In the genomic region with DNA sequence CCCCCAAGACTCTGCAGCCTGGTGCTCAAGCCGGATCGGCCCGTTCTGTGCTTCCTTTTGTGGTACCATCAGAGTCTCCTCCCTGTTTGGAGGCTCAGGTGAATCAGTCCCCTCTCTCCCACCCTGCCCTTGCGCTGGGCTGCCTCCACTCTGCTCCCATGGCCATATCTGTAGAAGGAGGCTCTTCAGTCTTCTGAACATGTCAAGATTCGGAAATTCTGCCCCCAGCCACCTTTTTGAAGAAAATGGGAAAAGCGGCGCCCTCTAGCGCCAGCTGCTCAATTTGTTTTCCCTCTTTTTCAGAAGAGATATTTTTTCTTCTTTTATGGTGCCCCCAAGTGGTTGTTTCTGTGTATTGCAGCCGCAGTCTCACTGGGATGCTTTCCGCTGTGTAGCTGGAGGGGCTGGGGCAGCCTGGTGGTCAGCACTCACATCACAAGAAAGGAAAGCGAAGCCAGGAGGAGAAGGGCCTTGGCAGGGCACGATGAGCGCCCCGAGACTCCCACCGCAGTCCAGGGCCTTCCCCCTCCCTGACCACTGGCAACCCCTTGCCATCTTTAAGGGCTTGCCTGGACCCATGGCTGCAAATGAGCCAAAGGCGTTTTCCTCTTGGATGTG, we compare ENCODE assay signal across 8 cellular contexts. TPM values are rescaled to one million over a fixed set of nuclear protein-coding genes. Genes with fewer than 3 reads are reported as not detected.
DNase-seq lines count a peak whose midpoint lies in the region; ATAC-seq and TF ChIP-seq lines count a peak whose summit lies in the region.

No MANE protein-coding gene starts in this region.

- H3K9me3 ChIP-seq in AG04450 (ENCODE audit: control insufficient read depth, insufficient read depth, low read length): no peaks in the 10 kb centered on the region
- no peaks in the 10 kb centered on the region for H3K9me3 ChIP-seq in prostate gland
- H3K9me3 ChIP-seq in vagina: no peaks in the 10 kb centered on the region

- peak; percentile 97 for TF ChIP-seq CTCF in AG04450 (IDR thresholded peaks at IDR 0.05; ENCODE audit: low read depth, low read length)
- TF ChIP-seq CTCF in prostate gland (IDR thresholded peaks at IDR 0.05): peak; percentile 93 to 97 (median 95)
- peak; percentile 81 to 84 (median 82) for TF ChIP-seq CTCF in vagina (IDR thresholded peaks at IDR 0.05)

- DNase-seq in AG04450 (ENCODE audit: low read depth, low spot score): peak; percentile 29
- DNase-seq in NCI-H1048 (lab: John Stamatoyannopoulos, UW): peak; percentile 86
- DNase-seq in SKM-1 (lab: John Stamatoyannopoulos, UW; ENCODE audit: unreplicated experiment): peak; percentile 86
- DNase-seq in Right ventricle myocardium superior: peak; percentile 68
- DNase-seq in prostate gland (ENCODE audit: low spot score): peak; percentile 67
- DNase-seq in vagina (ENCODE audit: extremely low spot score in 2 of 2): no peak

- H3K36me3 Mint-ChIP-seq in activated naive CD4-positive, alpha-beta T cell treated with anti-CD3 and anti-CD28 coated beads, Interleukin-2, amount 50 U/mL, for 24 hours: no peaks in the 10 kb centered on the region

- POLR2A ChIA-PET in AG04450 (lab: Yijun Ruan, JAX): no interaction called here

- H3K27ac Mint-ChIP-seq in activated naive CD4-positive, alpha-beta T cell treated with anti-CD3 and anti-CD28 coated beads, Interleukin-2, amount 50 U/mL, for 24 hours: no peak overlapping the region

- peaks cover 18% of the 10 kb centered on the region for H3K4me1 Mint-ChIP-seq in activated naive CD4-positive, alpha-beta T cell treated with anti-CD3 and anti-CD28 coated beads, Interleukin-2, amount 50 U/mL, for 24 hours

- H3K27ac ChIP-seq in AG04450 (ENCODE audit: low read depth, low read length) (no peak overlapping the region), prostate gland (no peak overlapping the region), vagina (no peak overlapping the region)

- peak overlapping the region; percentile 83 for H3K4me3 Mint-ChIP-seq in activated naive CD4-positive, alpha-beta T cell treated with anti-CD3 and anti-CD28 coated beads, Interleukin-2, amount 50 U/mL, for 24 hours

- no peaks in the 10 kb centered on the region for H3K9me3 Mint-ChIP-seq in activated naive CD4-positive, alpha-beta T cell treated with anti-CD3 and anti-CD28 coated beads, Interleukin-2, amount 50 U/mL, for 24 hours

- H3K4me3 ChIP-seq in AG04450 (ENCODE audit: low read depth, low read length): no peak overlapping the region
- no peak overlapping the region for H3K4me3 ChIP-seq in prostate gland
- no peak overlapping the region for H3K4me3 ChIP-seq in vagina

- H3K36me3 ChIP-seq in prostate gland (no peaks in the 10 kb centered on the region), vagina (no peaks in the 10 kb centered on the region)

- CTCF ChIA-PET in AG04450 (lab: Charles Lee): interaction anchor here (0.5 to 2.5 kb wide), 21 partner anchors 10 to 1336 kb away, joined by 3 to 106 read pairs (median 4); no protein-coding TSS in a partner anchor

- WGBS in prostate gland: 11% methylated on average over 16 of the region's 16 CpGs

- peaks cover 16% of the 10 kb centered on the region for H3K27me3 Mint-ChIP-seq in activated naive CD4-positive, alpha-beta T cell treated with anti-CD3 and anti-CD28 coated beads, Interleukin-2, amount 50 U/mL, for 24 hours

- H3K4me1 ChIP-seq in prostate gland (replicated peaks) (no peaks in the 10 kb centered on the region), vagina (no peaks in the 10 kb centered on the region)

- H3K27me3 ChIP-seq in AG04450 (ENCODE audit: control insufficient read depth, insufficient read depth, low read length) (peaks cover 3% of the 10 kb centered on the region), prostate gland (replicated peaks; ENCODE audit: insufficient read depth) (peaks cover 2% of the 10 kb centered on the region), vagina (no peaks in the 10 kb centered on the region)

- intact Hi-C loops in Right ventricle myocardium superior (cut with DNase I): loop anchor here (2.0 kb wide), 1 partner anchor 234 kb away; no protein-coding TSS in a partner anchor
- intact Hi-C loops in prostate gland (cut with DNase I): loop anchor here (1.0 kb wide), 1 partner anchor 235 kb away; no protein-coding TSS in a partner anchor
- intact Hi-C loops in vagina (cut with DNase I): loop anchor here (5.0 kb wide), 1 partner anchor 233 kb away; no protein-coding TSS in a partner anchor

- peak; percentile 51 for ATAC-seq in GM19035 (IDR thresholded peaks at IDR 0.05; ENCODE audit: unreplicated experiment)
- ATAC-seq in Right ventricle myocardium superior (ENCODE audit: poor library complexity): peak; percentile 62

- no peak for TF ChIP-seq POLR2A in prostate gland (IDR thresholded peaks at IDR 0.05)
- no peak for TF ChIP-seq POLR2A in vagina (IDR thresholded peaks at IDR 0.05)

RNA-seq across cellular contexts. Expression of a gene that starts 58.4 kb away (rescaled TPM):
- polyA plus RNA-seq in AG04450 (2011; rRNA removed): not detected in 2 replicates
- polyA minus RNA-seq in AG04450 (2011; rRNA and poly(A)+ RNA removed): not detected in 2 replicates
- 4.7 TPM for total RNA-seq in Right ventricle myocardium superior
- 1 to 10 TPM in 1 of 2 donors, not detected in 1; 4.1 TPM for total RNA-seq in prostate gland
- total RNA-seq in vagina: not detected

Comparison
In these comparisons a context has a peak if more than half of its experiments do, and no peak if none do; other contexts are left out.
1. DNase-seq: peak in AG04450 (single experiment), NCI-H1048 (single experiment), SKM-1 (single experiment), Right ventricle myocardium superior (single experiment) and prostate gland (single experiment); none in vagina (0 of 2).
2. Peak in every context shown above with its lines, with median percentiles within 50 percentile points of each other: CTCF ChIP-seq.